In the genomic region with DNA sequence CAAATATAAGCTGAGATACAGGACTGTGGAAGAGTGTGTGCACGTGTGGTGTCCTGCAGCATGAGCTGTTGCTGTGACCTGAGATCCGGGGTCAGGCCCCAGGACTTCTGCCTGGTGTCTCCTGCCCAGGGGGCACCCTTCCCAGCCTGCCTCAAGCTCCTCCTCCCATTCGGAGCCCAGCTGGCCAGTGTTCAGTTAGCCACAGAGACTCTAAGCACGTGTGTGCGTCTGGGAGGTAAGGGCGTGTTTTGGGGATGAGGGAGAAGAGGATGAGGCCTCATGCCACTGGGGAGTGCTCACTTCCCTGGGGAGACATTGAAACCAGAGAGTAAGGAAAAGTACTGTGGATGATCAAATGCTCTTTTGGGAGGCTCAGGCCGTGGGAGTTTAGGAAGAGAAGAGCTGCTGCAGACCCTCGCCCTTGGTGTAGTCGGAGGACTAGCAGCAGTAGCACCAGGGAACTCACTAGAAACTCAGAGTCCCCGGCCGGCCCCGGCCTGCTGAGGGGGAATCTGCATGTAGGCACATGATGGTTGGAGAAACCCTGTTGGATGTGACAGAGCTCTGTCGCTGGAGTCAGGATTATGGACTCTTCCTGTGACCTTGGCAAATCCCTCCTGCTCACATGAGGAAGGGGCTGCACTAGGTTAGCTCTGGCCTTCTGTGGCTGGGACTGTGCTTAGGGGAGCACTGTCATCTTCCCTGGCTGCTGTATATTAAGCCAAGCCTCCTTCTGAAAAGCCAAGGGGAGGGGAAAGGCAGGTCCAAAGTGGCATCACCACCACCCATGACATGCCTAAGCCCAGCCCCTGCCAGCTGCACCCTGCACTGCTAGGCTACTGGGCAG, we compare ENCODE assay signal across 23 cellular contexts.
A peak's percentile ranks its signal among the peaks of the same experiment; 100 is the strongest.
DNase-seq lines count a peak whose midpoint lies in the region; FAIRE-seq and TF ChIP-seq lines count a peak whose summit lies in the region.
"Had no signal": no experiment of that assay in that cellular context is flagged by ENCODE, and none has a peak within 500 bp of the region (broad histone marks: within the 10 kb centered on the region; RNA-seq: fewer than 3 reads in every experiment).

No MANE protein-coding gene starts in this region.

- intact Hi-C loops in CD14-positive monocyte (cut with micrococcal nuclease), result no loop called here
- intact Hi-C loops in sigmoid colon (cut with DNase I), result no loop called here

- no peak overlapping the region for H3K4me3 Mint-ChIP-seq in CD14-positive monocyte
- H3K4me3 Mint-ChIP-seq in chondrocyte (ENCODE audit: unreplicated experiment), result no peak overlapping the region
- H3K4me3 Mint-ChIP-seq: central memory CD8-positive, alpha-beta T cell; mesothelial cell of epicardium; nephron; T-helper 1 cell treated with Interleukin-12 subunit alpha and Interleukin-12 subunit beta and Interleukin-4 antibody, amounts not matched to agents 30 μg/mL and 1 μg/mL, for 36 hours had no signal

- H3K4me3 ChIP-seq in sigmoid colon, result no peak overlapping the region
- H3K4me3 ChIP-seq: GM12878, HAP-1, SK-N-MC, uterus had no signal

- H3K36me3 ChIP-seq in sigmoid colon, result peaks cover 0 to 34% (median 7%) of the 10 kb centered on the region in 4 donors
- H3K36me3 ChIP-seq: HAP-1, uterus had no signal

- H3K27ac ChIP-seq in layer of hippocampus (ENCODE audit: low read depth, low read length) (peak overlapping the region; percentile 52), sigmoid colon (no peak overlapping the region)
- H3K27ac ChIP-seq: HL-60, SK-N-MC, uterus had no signal

- no peaks in the 10 kb centered on the region for H3K4me1 Mint-ChIP-seq in CD14-positive monocyte
- H3K4me1 Mint-ChIP-seq in chondrocyte (ENCODE audit: low read depth), result no peaks in the 10 kb centered on the region
- H3K4me1 Mint-ChIP-seq: central memory CD8-positive, alpha-beta T cell had no signal

- no peak for TF ChIP-seq EP300 in sigmoid colon (IDR thresholded peaks at IDR 0.05)

- H3K27me3 Mint-ChIP-seq in CD14-positive monocyte (ENCODE audit: low read depth in 3 of 3), result peaks cover 0 to 4% (median 1%) of the 10 kb centered on the region in 3 donors
- no peaks in the 10 kb centered on the region for H3K27me3 Mint-ChIP-seq in chondrocyte (ENCODE audit: low read depth)
- H3K27me3 Mint-ChIP-seq: central memory CD8-positive, alpha-beta T cell had no signal

- H3K36me3 Mint-ChIP-seq in CD14-positive monocyte (peaks cover 90% of the 10 kb centered on the region in 2 donors), chondrocyte (ENCODE audit: low read depth) (peaks cover 37% of the 10 kb centered on the region)
- H3K36me3 Mint-ChIP-seq: activated naive CD4-positive, alpha-beta T cell treated with anti-CD3 and anti-CD28 coated beads, Interleukin-2, amount 50 U/mL, for 72 hours; mesothelial cell of epicardium had no signal

- DNase-seq in CD14-positive monocyte (ENCODE audit: low spot score), result peak; percentile 43
- DNase-seq in chondrocyte (ENCODE audit: low spot score), result peak; percentile 83
- peak; percentile 44 for DNase-seq in sigmoid colon
- DNase-seq in NCI-H187 treated with DMSO at 0.1 percent for 48 hours (lab: John Stamatoyannopoulos, UW), result no peak
- no peak for DNase-seq in GM19239 (ENCODE audit: insufficient read length, low spot score)
- no peak for DNase-seq in NCI-H2227 treated with DMSO at 0.1 percent for 48 hours (lab: John Stamatoyannopoulos, UW)
- no peak for DNase-seq in NCI-H1417 (lab: John Stamatoyannopoulos, UW)
- DNase-seq: activated CD4-positive, alpha-beta T cell treated with anti-CD3 and anti-CD28 coated beads for 4 hours; Calu3; NCI-H1694 treated with DMSO at 0.1 percent for 48 hours; NCI-H69; uterus had no signal

- WGBS in sigmoid colon, 2 donors, result 89 to 90% methylated on average over 13 of the region's 13 CpGs

- TF ChIP-seq CTCF in CD14-positive monocyte (IDR thresholded peaks at IDR 0.05) (no peak), chondrocyte (IDR thresholded peaks at IDR 0.05) (no peak), sigmoid colon (IDR thresholded peaks at IDR 0.05) (no peak)

- no peak for TF ChIP-seq POLR2A in sigmoid colon (IDR thresholded peaks at IDR 0.05)

- peaks cover 1 to 8% (median 6%) of the 10 kb centered on the region in 7 donors for H3K9me3 Mint-ChIP-seq in CD14-positive monocyte
- no peaks in the 10 kb centered on the region for H3K9me3 Mint-ChIP-seq in chondrocyte (ENCODE audit: low read depth)
- H3K9me3 Mint-ChIP-seq: activated naive CD4-positive, alpha-beta T cell treated with anti-CD3 and anti-CD28 coated beads, Interleukin-2, amount 50 U/mL, for 72 hours; central memory CD8-positive, alpha-beta T cell; mesothelial cell of epicardium; nephron; T-helper 1 cell treated with Interleukin-12 subunit alpha and Interleukin-12 subunit beta and Interleukin-4 antibody, amounts not matched to agents 30 μg/mL and 1 μg/mL, for 36 hours had no signal

- no peaks in the 10 kb centered on the region for H3K4me1 ChIP-seq in sigmoid colon
- H3K4me1 ChIP-seq: HAP-1, uterus had no signal

- no peak overlapping the region for H3K27ac Mint-ChIP-seq in CD14-positive monocyte
- H3K27ac Mint-ChIP-seq in chondrocyte (ENCODE audit: unreplicated experiment), result no peak overlapping the region
- H3K27ac Mint-ChIP-seq: activated naive CD4-positive, alpha-beta T cell treated with anti-CD3 and anti-CD28 coated beads, Interleukin-2, amount 50 U/mL, for 72 hours; mesothelial cell of epicardium; nephron; T-helper 1 cell treated with Interleukin-12 subunit alpha and Interleukin-12 subunit beta and Interleukin-4 antibody, amounts not matched to agents 30 μg/mL and 1 μg/mL, for 36 hours had no signal

- no peak for FAIRE-seq in GM19239 (lab: Jason Lieb, UNC)
- FAIRE-seq: astrocyte, GM12878 had no signal

- H3K27me3 ChIP-seq in layer of hippocampus (ENCODE audit: control insufficient read depth, insufficient read depth, low read length) (no peaks in the 10 kb centered on the region), sigmoid colon (no peaks in the 10 kb centered on the region)
- H3K27me3 ChIP-seq: uterus had no signal

- H3K9me3 ChIP-seq in sigmoid colon, result no peaks in the 10 kb centered on the region
- H3K9me3 ChIP-seq: HAP-1, uterus had no signal

Comparison
In these comparisons a context has a peak if more than half of its experiments do, and no peak if none do; other contexts are left out.
1. DNase-seq: peak in CD14-positive monocyte (single experiment), chondrocyte (single experiment) and sigmoid colon (single experiment); none in NCI-H187 treated with DMSO at 0.1 percent for 48 hours (single experiment), GM19239 (single experiment), NCI-H2227 treated with DMSO at 0.1 percent for 48 hours (single experiment) and NCI-H1417 (0 of 3).